Comparison of ENCODE assay signal across 13 cellular contexts in the genomic region with DNA sequence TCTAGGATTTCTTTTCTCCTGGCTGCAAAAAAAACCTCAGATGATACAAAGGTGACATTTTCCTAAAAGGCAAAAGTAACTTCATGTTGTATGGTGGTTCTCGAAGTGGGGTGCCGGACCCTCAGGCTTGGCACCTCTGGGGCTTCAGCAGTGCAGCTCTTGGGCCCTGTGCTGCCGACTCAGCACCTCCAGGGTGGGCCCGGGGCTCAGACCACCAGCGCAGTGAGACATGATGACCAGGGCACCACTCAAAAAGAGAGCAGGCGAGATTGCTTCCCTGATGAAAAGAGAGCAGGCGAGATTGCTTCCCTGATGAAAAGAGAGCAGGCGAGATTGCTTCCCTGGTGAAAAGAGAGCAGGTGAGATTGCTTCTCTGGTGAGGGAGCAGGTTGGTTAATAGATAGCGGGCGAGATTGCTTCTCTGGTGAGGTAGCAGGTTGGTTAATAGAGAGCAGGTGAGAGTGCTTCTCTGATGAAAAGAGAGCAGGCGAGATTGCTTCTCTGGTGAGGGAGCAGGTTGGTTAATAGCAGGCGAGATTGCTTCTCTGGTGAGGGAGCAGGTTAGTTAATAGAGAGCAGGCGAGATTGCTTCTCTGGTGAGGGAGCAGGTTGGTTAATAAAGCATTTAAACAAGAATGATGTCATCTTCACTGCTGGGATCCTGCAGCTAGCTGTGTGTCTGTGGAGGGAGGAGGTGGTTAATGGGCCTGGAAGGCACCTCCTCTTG.
DNase-seq lines count a peak whose midpoint lies in the region; ATAC-seq and TF ChIP-seq lines count a peak whose summit lies in the region.
"Had no signal": no experiment of that assay in that cellular context is flagged by ENCODE, and none has a peak within 500 bp of the region (broad histone marks: within the 10 kb centered on the region; RNA-seq: fewer than 3 reads in every experiment).

No MANE protein-coding gene starts in this region.

- peak; percentile 70 for DNase-seq in cardiac septum (ENCODE audit: low spot score)
- DNase-seq in heart right ventricle = no peak
- DNase-seq in left lung = peak in 1 of 2 donors; percentile 47
- peak; percentile 49 for DNase-seq in type B pancreatic cell (ENCODE audit: extremely low spot score, unreplicated experiment)
- DNase-seq in NCI-H187 treated with DMSO at 0.1 percent for 48 hours (lab: John Stamatoyannopoulos, UW) = no peak
- DNase-seq in DMS 273 treated with DMSO at 0.1 percent for 48 hours (lab: John Stamatoyannopoulos, UW) = no peak
- DNase-seq: activated CD4-positive, alpha-beta T cell treated with anti-CD3 and anti-CD28 coated beads, Interleukin-2, amount 50 U/mL, for 4 hours; KG1; kidney glomerular epithelial cell; NCI-H510A treated with DMSO at 0.1 percent for 48 hours had no signal

- TF ChIP-seq CTCF in heart right ventricle (IDR thresholded peaks at IDR 0.05) (no peak), left lung (IDR thresholded peaks at IDR 0.05) (no peak), type B pancreatic cell (conservative IDR thresholded peaks at IDR 0.05) (no peak)

- peaks cover 6 to 100% (median 55%) of the 10 kb centered on the region in 9 donors for H3K36me3 ChIP-seq in heart right ventricle
- peaks cover 0 to 99% of the 10 kb centered on the region in 2 donors for H3K36me3 ChIP-seq in left lung

- ATAC-seq in heart right ventricle (no peak), left lung (peak; percentile 3)
- ATAC-seq in activated T-helper 17 cell treated with anti-CD3 and anti-CD28 coated beads, Interleukin-2, amount 50 U/mL, for 72 hours (replicated peaks) = no peak

- H3K4me3 Mint-ChIP-seq in activated T-helper 17 cell treated with anti-CD3 and anti-CD28 coated beads, Interleukin-2, amount 50 U/mL, for 72 hours = no peak overlapping the region
- H3K4me3 Mint-ChIP-seq in type B pancreatic cell = no peak overlapping the region
- H3K4me3 Mint-ChIP-seq: activated T-helper 1 cell treated with anti-CD3 and anti-CD28 coated beads, Interleukin-12 subunit alpha, Interleukin-12 subunit beta, Interleukin-2, Interleukin-4 antibody, amounts not matched to agents 30 ng/mL and 10 ng/mL and 1 ng/mL, durations not matched to agents 14 hours and 24 hours and 36 hours; B cell had no signal

- H3K27me3 Mint-ChIP-seq in activated T-helper 17 cell treated with anti-CD3 and anti-CD28 coated beads, Interleukin-2, amount 50 U/mL, for 72 hours = no peaks in the 10 kb centered on the region
- no peaks in the 10 kb centered on the region for H3K27me3 Mint-ChIP-seq in type B pancreatic cell
- H3K27me3 Mint-ChIP-seq: B cell had no signal

- H3K4me1 ChIP-seq in heart right ventricle (no peaks in the 10 kb centered on the region), left lung (no peaks in the 10 kb centered on the region)

- no peak overlapping the region for H3K27ac ChIP-seq in heart right ventricle
- no peak overlapping the region for H3K27ac ChIP-seq in left lung

- H3K27me3 ChIP-seq in heart right ventricle = no peaks in the 10 kb centered on the region
- no peaks in the 10 kb centered on the region for H3K27me3 ChIP-seq in left lung

- peaks cover 0 to 4% (median under 1%) of the 10 kb centered on the region in 11 donors for H3K9me3 ChIP-seq in heart right ventricle
- no peaks in the 10 kb centered on the region for H3K9me3 ChIP-seq in left lung

- H3K9me3 Mint-ChIP-seq in activated T-helper 17 cell treated with anti-CD3 and anti-CD28 coated beads, Interleukin-2, amount 50 U/mL, for 72 hours = no peaks in the 10 kb centered on the region
- H3K9me3 Mint-ChIP-seq in type B pancreatic cell = no peaks in the 10 kb centered on the region

- peak overlapping the region; percentile 15 for H3K27ac Mint-ChIP-seq in activated T-helper 17 cell treated with anti-CD3 and anti-CD28 coated beads, Interleukin-2, amount 50 U/mL, for 72 hours
- no peak overlapping the region for H3K27ac Mint-ChIP-seq in type B pancreatic cell
- H3K27ac Mint-ChIP-seq: activated T-helper 1 cell treated with anti-CD3 and anti-CD28 coated beads, Interleukin-12 subunit alpha, Interleukin-12 subunit beta, Interleukin-2, Interleukin-4 antibody, amounts not matched to agents 30 ng/mL and 10 ng/mL and 1 ng/mL, durations not matched to agents 14 hours and 24 hours and 36 hours; B cell had no signal

- no peak overlapping the region for H3K4me3 ChIP-seq in heart right ventricle
- no peak overlapping the region for H3K4me3 ChIP-seq in left lung

- H3K4me1 Mint-ChIP-seq in activated T-helper 17 cell treated with anti-CD3 and anti-CD28 coated beads, Interleukin-2, amount 50 U/mL, for 72 hours = no peaks in the 10 kb centered on the region
- H3K4me1 Mint-ChIP-seq in type B pancreatic cell (ENCODE audit: unreplicated experiment) = peaks cover 6% of the 10 kb centered on the region
- H3K4me1 Mint-ChIP-seq: B cell had no signal

- 95 to 96% methylated on average over 13 of the region's 13 CpGs for WGBS in heart right ventricle, 2 donors

- intact Hi-C loops in cardiac septum (cut with DNase I) (no loop called here), heart right ventricle (cut with DNase I) (no loop called here), left lung (cut with DNase I) (no loop called here)

- peaks cover 83% of the 10 kb centered on the region for H3K36me3 Mint-ChIP-seq in activated T-helper 17 cell treated with anti-CD3 and anti-CD28 coated beads, Interleukin-2, amount 50 U/mL, for 72 hours (ENCODE audit: low read depth)
- H3K36me3 Mint-ChIP-seq in type B pancreatic cell = peaks cover 18% of the 10 kb centered on the region

Comparison
In these comparisons a context has a peak if more than half of its experiments do, and no peak if none do; other contexts are left out.
1. DNase-seq: peak in cardiac septum (single experiment) and type B pancreatic cell (single experiment); none in heart right ventricle (0 of 2), NCI-H187 treated with DMSO at 0.1 percent for 48 hours (single experiment) and DMS 273 treated with DMSO at 0.1 percent for 48 hours (single experiment).